Comparison of ENCODE assay signal across 1 cellular context in the genomic region with DNA sequence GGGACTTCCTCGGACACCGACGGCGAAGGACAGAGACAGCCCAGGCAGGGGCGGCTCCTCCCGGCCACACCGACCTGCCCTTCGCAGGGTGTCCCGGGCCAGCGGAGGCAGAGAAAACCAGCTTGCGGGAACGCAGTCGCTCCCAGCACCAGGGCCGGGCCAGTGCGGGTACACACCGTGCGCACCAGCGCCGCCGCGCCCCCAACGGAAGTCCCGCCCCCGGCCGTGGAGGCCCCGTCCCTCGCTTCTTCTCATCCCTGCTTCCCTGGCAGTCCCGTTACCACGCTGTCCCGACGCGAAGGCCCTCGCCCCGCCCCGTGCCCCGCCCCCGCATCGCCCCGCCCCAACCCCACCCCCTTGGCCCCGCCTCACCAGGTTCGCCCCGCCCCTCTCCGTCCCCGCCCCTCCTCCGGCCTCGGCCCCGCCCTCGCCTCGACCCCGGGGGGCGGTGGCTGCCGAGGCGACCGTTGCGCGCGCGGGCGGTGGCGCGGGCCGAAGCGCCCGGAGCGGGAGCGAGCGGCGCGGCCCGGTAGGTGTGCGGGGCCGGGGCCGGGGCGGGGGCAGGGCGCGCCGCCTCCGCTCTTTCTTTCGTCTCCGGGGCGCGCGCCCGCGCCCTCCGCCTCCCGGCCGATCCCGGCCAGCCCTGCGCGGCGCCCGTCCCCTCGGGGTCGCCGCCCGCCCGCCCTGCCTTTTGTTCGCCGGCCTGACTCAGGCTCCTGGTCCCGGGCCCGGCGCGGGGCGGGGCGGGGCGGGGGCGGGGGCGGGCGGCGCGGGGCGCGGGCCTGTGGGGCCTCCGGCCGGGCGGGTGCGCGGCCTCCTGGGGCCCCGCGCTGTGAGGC.
A peak's percentile ranks its signal among the peaks of the same experiment; 100 is the strongest.
TF ChIP-seq lines count a peak whose summit lies in the region.

A gene with protein sequence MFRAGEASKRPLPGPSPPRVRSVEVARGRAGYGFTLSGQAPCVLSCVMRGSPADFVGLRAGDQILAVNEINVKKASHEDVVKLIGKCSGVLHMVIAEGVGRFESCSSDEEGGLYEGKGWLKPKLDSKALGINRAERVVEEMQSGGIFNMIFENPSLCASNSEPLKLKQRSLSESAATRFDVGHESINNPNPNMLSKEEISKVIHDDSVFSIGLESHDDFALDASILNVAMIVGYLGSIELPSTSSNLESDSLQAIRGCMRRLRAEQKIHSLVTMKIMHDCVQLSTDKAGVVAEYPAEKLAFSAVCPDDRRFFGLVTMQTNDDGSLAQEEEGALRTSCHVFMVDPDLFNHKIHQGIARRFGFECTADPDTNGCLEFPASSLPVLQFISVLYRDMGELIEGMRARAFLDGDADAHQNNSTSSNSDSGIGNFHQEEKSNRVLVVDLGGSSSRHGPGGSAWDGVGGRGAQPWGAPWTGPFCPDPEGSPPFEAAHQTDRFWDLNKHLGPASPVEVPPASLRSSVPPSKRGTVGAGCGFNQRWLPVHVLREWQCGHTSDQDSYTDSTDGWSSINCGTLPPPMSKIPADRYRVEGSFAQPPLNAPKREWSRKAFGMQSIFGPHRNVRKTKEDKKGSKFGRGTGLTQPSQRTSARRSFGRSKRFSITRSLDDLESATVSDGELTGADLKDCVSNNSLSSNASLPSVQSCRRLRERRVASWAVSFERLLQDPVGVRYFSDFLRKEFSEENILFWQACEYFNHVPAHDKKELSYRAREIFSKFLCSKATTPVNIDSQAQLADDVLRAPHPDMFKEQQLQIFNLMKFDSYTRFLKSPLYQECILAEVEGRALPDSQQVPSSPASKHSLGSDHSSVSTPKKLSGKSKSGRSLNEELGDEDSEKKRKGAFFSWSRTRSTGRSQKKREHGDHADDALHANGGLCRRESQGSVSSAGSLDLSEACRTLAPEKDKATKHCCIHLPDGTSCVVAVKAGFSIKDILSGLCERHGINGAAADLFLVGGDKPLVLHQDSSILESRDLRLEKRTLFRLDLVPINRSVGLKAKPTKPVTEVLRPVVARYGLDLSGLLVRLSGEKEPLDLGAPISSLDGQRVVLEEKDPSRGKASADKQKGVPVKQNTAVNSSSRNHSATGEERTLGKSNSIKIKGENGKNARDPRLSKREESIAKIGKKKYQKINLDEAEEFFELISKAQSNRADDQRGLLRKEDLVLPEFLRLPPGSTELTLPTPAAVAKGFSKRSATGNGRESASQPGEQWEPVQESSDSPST (N-terminal part only) (plus strand): TSS at position 451 of the 839 bp plus-strand sequence. CDS start 23,150 bp downstream, outside the sequence.

TF ChIP-seq in HepG2, 621 proteins besides CTCF, POLR2A, EP300 and RAD21 (continued from another document and continues in another):
- TF ChIP-seq, protein P1, sequence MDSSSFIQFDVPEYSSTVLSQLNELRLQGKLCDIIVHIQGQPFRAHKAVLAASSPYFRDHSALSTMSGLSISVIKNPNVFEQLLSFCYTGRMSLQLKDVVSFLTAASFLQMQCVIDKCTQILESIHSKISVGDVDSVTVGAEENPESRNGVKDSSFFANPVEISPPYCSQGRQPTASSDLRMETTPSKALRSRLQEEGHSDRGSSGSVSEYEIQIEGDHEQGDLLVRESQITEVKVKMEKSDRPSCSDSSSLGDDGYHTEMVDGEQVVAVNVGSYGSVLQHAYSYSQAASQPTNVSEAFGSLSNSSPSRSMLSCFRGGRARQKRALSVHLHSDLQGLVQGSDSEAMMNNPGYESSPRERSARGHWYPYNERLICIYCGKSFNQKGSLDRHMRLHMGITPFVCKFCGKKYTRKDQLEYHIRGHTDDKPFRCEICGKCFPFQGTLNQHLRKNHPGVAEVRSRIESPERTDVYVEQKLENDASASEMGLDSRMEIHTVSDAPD (CRISPR knock-in tag; IDR thresholded peaks at IDR 0.05) = no peak
- TF ChIP-seq MIER3 (CRISPR knock-in tag; IDR thresholded peaks at IDR 0.05; ENCODE audit: borderline replicate concordance) (0 out of 2 replicates have a peak, but pooled peaks have one; percentile 21), MEF2D (CRISPR knock-in tag; IDR thresholded peaks at IDR 0.05) (peak; percentile 26; the same call in 1 of the 2 replicates), HDAC2 (CRISPR knock-in tag; IDR thresholded peaks at IDR 0.05) (no peak), IRX3 (CRISPR knock-in tag; IDR thresholded peaks at IDR 0.05; ENCODE audit: borderline replicate concordance, low read depth) (no peak), POLR2G (IDR thresholded peaks at IDR 0.05; ENCODE audit: low read depth, low read length) (peak; percentile 79; the same call in 1 of the 2 replicates), GPN1 (CRISPR knock-in tag; IDR thresholded peaks at IDR 0.05; ENCODE audit: borderline replicate concordance) (no peak), HMG20B (CRISPR knock-in tag; conservative IDR thresholded peaks at IDR 0.05) (no peak), ZNF577 (CRISPR knock-in tag; IDR thresholded peaks at IDR 0.05; ENCODE audit: borderline replicate concordance, low read depth) (no peak), HDAC6 (IDR thresholded peaks at IDR 0.05; ENCODE audit: low read depth, low read length) (no peak), TBX2 (CRISPR knock-in tag; IDR thresholded peaks at IDR 0.05; ENCODE audit: borderline replicate concordance) (0 out of 2 replicates have a peak, but pooled peaks have one; percentile 29), ZNF256 (CRISPR knock-in tag; conservative IDR thresholded peaks at IDR 0.05) (no peak), ZNF598 (CRISPR knock-in tag; IDR thresholded peaks at IDR 0.05; ENCODE audit: borderline replicate concordance) (no peak), ZNF552 (CRISPR knock-in tag; IDR thresholded peaks at IDR 0.05; ENCODE audit: borderline replicate concordance) (no peak), ZFP37 (CRISPR knock-in tag; IDR thresholded peaks at IDR 0.05; ENCODE audit: borderline replicate concordance) (0 out of 2 replicates have a peak, but pooled peaks have one; percentile 56), SRSF4 (IDR thresholded peaks at IDR 0.05; ENCODE audit: low read depth, low read length, poor library complexity, severe bottlenecking) (no peak), TBP (CRISPR knock-in tag; IDR thresholded peaks at IDR 0.05) (no peak), GTF2F1 (IDR thresholded peaks at IDR 0.05; ENCODE audit: low read length) (no peak), MLLT10 (CRISPR knock-in tag; IDR thresholded peaks at IDR 0.05) (no peak), CAMTA2 (CRISPR knock-in tag; IDR thresholded peaks at IDR 0.05; ENCODE audit: borderline replicate concordance) (no peak), ATF7 (IDR thresholded peaks at IDR 0.05) (no peak), ATF7 (CRISPR knock-in tag; IDR thresholded peaks at IDR 0.05) (no peak), AKAP8 (CRISPR knock-in tag; IDR thresholded peaks at IDR 0.05) (peak; percentile 99), YY1 (IDR thresholded peaks at IDR 0.05; ENCODE audit: insufficient read depth, insufficient replicate concordance, low read depth, low read length) (no peak), FOXK2 (IDR thresholded peaks at IDR 0.05) (no peak), HES4 (CRISPR knock-in tag; IDR thresholded peaks at IDR 0.05; ENCODE audit: borderline replicate concordance) (0 out of 2 replicates have a peak, but pooled peaks have one; percentile 11), NR3C1 (CRISPR knock-in tag; IDR thresholded peaks at IDR 0.05) (no peak), ARNT2 (CRISPR knock-in tag; IDR thresholded peaks at IDR 0.05; ENCODE audit: low read depth) (no peak; the same call in 1 of the 2 replicates), SP140L (CRISPR knock-in tag; IDR thresholded peaks at IDR 0.05; ENCODE audit: borderline replicate concordance) (no peak), GABPA (IDR thresholded peaks at IDR 0.05; ENCODE audit: low read depth, low read length) (no peak), GABPA (CRISPR knock-in tag; IDR thresholded peaks at IDR 0.05; ENCODE audit: low read depth) (peak; percentile 85)
- TF ChIP-seq, protein P2, sequence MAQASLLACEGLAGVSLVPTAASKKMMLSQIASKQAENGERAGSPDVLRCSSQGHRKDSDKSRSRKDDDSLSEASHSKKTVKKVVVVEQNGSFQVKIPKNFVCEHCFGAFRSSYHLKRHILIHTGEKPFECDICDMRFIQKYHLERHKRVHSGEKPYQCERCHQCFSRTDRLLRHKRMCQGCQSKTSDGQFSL (CRISPR knock-in tag; IDR thresholded peaks at IDR 0.05) = 0 out of 2 replicates have a peak, but pooled peaks have one; percentile 22
- TF ChIP-seq, protein P3, sequence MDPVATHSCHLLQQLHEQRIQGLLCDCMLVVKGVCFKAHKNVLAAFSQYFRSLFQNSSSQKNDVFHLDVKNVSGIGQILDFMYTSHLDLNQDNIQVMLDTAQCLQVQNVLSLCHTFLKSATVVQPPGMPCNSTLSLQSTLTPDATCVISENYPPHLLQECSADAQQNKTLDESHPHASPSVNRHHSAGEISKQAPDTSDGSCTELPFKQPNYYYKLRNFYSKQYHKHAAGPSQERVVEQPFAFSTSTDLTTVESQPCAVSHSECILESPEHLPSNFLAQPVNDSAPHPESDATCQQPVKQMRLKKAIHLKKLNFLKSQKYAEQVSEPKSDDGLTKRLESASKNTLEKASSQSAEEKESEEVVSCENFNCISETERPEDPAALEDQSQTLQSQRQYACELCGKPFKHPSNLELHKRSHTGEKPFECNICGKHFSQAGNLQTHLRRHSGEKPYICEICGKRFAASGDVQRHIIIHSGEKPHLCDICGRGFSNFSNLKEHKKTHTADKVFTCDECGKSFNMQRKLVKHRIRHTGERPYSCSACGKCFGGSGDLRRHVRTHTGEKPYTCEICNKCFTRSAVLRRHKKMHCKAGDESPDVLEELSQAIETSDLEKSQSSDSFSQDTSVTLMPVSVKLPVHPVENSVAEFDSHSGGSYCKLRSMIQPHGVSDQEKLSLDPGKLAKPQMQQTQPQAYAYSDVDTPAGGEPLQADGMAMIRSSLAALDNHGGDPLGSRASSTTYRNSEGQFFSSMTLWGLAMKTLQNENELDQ (CRISPR knock-in tag; IDR thresholded peaks at IDR 0.05; ENCODE audit: borderline replicate concordance) = no peak
- TF ChIP-seq, protein P4, sequence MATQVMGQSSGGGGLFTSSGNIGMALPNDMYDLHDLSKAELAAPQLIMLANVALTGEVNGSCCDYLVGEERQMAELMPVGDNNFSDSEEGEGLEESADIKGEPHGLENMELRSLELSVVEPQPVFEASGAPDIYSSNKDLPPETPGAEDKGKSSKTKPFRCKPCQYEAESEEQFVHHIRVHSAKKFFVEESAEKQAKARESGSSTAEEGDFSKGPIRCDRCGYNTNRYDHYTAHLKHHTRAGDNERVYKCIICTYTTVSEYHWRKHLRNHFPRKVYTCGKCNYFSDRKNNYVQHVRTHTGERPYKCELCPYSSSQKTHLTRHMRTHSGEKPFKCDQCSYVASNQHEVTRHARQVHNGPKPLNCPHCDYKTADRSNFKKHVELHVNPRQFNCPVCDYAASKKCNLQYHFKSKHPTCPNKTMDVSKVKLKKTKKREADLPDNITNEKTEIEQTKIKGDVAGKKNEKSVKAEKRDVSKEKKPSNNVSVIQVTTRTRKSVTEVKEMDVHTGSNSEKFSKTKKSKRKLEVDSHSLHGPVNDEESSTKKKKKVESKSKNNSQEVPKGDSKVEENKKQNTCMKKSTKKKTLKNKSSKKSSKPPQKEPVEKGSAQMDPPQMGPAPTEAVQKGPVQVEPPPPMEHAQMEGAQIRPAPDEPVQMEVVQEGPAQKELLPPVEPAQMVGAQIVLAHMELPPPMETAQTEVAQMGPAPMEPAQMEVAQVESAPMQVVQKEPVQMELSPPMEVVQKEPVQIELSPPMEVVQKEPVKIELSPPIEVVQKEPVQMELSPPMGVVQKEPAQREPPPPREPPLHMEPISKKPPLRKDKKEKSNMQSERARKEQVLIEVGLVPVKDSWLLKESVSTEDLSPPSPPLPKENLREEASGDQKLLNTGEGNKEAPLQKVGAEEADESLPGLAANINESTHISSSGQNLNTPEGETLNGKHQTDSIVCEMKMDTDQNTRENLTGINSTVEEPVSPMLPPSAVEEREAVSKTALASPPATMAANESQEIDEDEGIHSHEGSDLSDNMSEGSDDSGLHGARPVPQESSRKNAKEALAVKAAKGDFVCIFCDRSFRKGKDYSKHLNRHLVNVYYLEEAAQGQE (IDR thresholded peaks at IDR 0.05; ENCODE audit: borderline replicate concordance in 1 of 2, low read depth in 1 of 2, low read length in 2 of 2) = no peak
- TF ChIP-seq, protein P5, sequence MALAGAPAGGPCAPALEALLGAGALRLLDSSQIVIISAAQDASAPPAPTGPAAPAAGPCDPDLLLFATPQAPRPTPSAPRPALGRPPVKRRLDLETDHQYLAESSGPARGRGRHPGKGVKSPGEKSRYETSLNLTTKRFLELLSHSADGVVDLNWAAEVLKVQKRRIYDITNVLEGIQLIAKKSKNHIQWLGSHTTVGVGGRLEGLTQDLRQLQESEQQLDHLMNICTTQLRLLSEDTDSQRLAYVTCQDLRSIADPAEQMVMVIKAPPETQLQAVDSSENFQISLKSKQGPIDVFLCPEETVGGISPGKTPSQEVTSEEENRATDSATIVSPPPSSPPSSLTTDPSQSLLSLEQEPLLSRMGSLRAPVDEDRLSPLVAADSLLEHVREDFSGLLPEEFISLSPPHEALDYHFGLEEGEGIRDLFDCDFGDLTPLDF (CRISPR knock-in tag; IDR thresholded peaks at IDR 0.05) = no peak
- TF ChIP-seq, protein P6, sequence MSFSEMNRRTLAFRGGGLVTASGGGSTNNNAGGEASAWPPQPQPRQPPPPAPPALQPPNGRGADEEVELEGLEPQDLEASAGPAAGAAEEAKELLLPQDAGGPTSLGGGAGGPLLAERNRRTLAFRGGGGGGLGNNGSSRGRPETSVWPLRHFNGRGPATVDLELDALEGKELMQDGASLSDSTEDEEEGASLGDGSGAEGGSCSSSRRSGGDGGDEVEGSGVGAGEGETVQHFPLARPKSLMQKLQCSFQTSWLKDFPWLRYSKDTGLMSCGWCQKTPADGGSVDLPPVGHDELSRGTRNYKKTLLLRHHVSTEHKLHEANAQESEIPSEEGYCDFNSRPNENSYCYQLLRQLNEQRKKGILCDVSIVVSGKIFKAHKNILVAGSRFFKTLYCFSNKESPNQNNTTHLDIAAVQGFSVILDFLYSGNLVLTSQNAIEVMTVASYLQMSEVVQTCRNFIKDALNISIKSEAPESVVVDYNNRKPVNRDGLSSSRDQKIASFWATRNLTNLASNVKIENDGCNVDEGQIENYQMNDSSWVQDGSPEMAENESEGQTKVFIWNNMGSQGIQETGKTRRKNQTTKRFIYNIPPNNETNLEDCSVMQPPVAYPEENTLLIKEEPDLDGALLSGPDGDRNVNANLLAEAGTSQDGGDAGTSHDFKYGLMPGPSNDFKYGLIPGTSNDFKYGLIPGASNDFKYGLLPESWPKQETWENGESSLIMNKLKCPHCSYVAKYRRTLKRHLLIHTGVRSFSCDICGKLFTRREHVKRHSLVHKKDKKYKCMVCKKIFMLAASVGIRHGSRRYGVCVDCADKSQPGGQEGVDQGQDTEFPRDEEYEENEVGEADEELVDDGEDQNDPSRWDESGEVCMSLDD (CRISPR knock-in tag; IDR thresholded peaks at IDR 0.05; ENCODE audit: borderline replicate concordance) = no peak
- TF ChIP-seq, protein P7, sequence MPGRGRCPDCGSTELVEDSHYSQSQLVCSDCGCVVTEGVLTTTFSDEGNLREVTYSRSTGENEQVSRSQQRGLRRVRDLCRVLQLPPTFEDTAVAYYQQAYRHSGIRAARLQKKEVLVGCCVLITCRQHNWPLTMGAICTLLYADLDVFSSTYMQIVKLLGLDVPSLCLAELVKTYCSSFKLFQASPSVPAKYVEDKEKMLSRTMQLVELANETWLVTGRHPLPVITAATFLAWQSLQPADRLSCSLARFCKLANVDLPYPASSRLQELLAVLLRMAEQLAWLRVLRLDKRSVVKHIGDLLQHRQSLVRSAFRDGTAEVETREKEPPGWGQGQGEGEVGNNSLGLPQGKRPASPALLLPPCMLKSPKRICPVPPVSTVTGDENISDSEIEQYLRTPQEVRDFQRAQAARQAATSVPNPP (CRISPR knock-in tag; IDR thresholded peaks at IDR 0.05) = no peak
- TF ChIP-seq, protein P8, sequence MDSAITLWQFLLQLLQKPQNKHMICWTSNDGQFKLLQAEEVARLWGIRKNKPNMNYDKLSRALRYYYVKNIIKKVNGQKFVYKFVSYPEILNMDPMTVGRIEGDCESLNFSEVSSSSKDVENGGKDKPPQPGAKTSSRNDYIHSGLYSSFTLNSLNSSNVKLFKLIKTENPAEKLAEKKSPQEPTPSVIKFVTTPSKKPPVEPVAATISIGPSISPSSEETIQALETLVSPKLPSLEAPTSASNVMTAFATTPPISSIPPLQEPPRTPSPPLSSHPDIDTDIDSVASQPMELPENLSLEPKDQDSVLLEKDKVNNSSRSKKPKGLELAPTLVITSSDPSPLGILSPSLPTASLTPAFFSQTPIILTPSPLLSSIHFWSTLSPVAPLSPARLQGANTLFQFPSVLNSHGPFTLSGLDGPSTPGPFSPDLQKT (CRISPR knock-in tag; IDR thresholded peaks at IDR 0.05; ENCODE audit: borderline replicate concordance) = no peak
